ENCODE assay signal across 8 cellular contexts in genomic region chr16:27236635-27237228, GRCh38. TPM values are rescaled to one million over a fixed set of nuclear protein-coding genes. Genes with fewer than 3 reads are reported as not detected.
A peak's percentile ranks its signal among the peaks of the same experiment; 100 is the strongest.
DNase-seq lines count a peak whose midpoint lies in the region; ATAC-seq, FAIRE-seq and TF ChIP-seq lines count a peak whose summit lies in the region.

No MANE protein-coding gene starts in this region.

- H3K9me3 ChIP-seq in astrocyte (ENCODE audit: insufficient read depth, low read depth, low read length) (no peaks in the 10 kb centered on the region), mucosa of rectum (ENCODE audit: control insufficient read depth in 2 of 2, low read length in 2 of 2) (no peaks in the 10 kb centered on the region), thyroid gland (no peaks in the 10 kb centered on the region)

- no peak overlapping the region for H3K4me3 ChIP-seq in astrocyte (ENCODE audit: insufficient read depth, low read depth, low read length)
- no peak overlapping the region for H3K4me3 ChIP-seq in mucosa of rectum (ENCODE audit: low read length in 2 of 2)
- no peak overlapping the region for H3K4me3 ChIP-seq in thyroid gland (replicated peaks in 1 of 3)

- H3K4me1 ChIP-seq in astrocyte (ENCODE audit: insufficient read depth, low read length) (peaks cover 37% of the 10 kb centered on the region), mucosa of rectum (ENCODE audit: control insufficient read depth in 2 of 2, insufficient read depth in 2 of 2, low read length in 2 of 2) (peaks cover 74 to 76% of the 10 kb centered on the region in 2 donors), thyroid gland (peaks cover 7 to 41% of the 10 kb centered on the region in 2 donors)

- H3K27me3 Mint-ChIP-seq in activated T-cell treated with anti-CD3 and anti-CD28 coated beads, Interleukin-2, amount 50 U/mL, for 72 hours (ENCODE audit: low read depth): no peaks in the 10 kb centered on the region
- H3K27me3 Mint-ChIP-seq in astrocyte (ENCODE audit: low read depth, unreplicated experiment): no peaks in the 10 kb centered on the region

- H3K4me3 Mint-ChIP-seq in activated T-cell treated with anti-CD3 and anti-CD28 coated beads, Interleukin-2, amount 50 U/mL, for 72 hours: peak overlapping the region; percentile 66 to 74
- H3K4me3 Mint-ChIP-seq in astrocyte (ENCODE audit: unreplicated experiment): no peak overlapping the region

- TF ChIP-seq POLR2A in thyroid gland (IDR thresholded peaks at IDR 0.05): no peak

- H3K9ac ChIP-seq in astrocyte (ENCODE audit: low read length): peak overlapping the region; percentile 47
- peak overlapping the region in 1 of 2 donors; percentile 26 for H3K9ac ChIP-seq in mucosa of rectum (ENCODE audit: low read depth in 1 of 2, low read length in 2 of 2)

- H3K36me3 ChIP-seq in astrocyte (ENCODE audit: insufficient read depth, low read length): no peaks in the 10 kb centered on the region
- H3K36me3 ChIP-seq in mucosa of rectum (ENCODE audit: control insufficient read depth in 2 of 2, insufficient read depth in 2 of 2, low read length in 2 of 2): peaks cover 0 to 4% of the 10 kb centered on the region in 2 donors
- H3K36me3 ChIP-seq in thyroid gland: peaks cover 0 to 12% of the 10 kb centered on the region in 2 donors

- peak overlapping the region; percentile 90 for H3K27ac Mint-ChIP-seq in activated T-cell treated with anti-CD3 and anti-CD28 coated beads, Interleukin-2, amount 50 U/mL, for 72 hours
- peak overlapping the region; percentile 77 for H3K27ac Mint-ChIP-seq in astrocyte (ENCODE audit: unreplicated experiment)

- H3K27me3 ChIP-seq in astrocyte (ENCODE audit: insufficient read depth, low read length) (no peaks in the 10 kb centered on the region), mucosa of rectum (ENCODE audit: control insufficient read depth in 2 of 2, insufficient read depth in 2 of 2, low read length in 2 of 2) (no peaks in the 10 kb centered on the region), thyroid gland (no peaks in the 10 kb centered on the region)

- peaks cover 86% of the 10 kb centered on the region for H3K4me1 Mint-ChIP-seq in activated T-cell treated with anti-CD3 and anti-CD28 coated beads, Interleukin-2, amount 50 U/mL, for 72 hours (ENCODE audit: low read depth)
- peaks cover 39% of the 10 kb centered on the region for H3K4me1 Mint-ChIP-seq in astrocyte (ENCODE audit: low read depth, unreplicated experiment)

- intact Hi-C loops in thyroid gland (cut with DNase I): loop anchor here (5.0 kb wide), 1 partner anchor 226 kb away; no protein-coding TSS in a partner anchor

- no peaks in the 10 kb centered on the region for H3K79me2 ChIP-seq in astrocyte (ENCODE audit: insufficient read depth, low read length)

- TF ChIP-seq CTCF in astrocyte (IDR thresholded peaks at IDR 0.05; ENCODE audit: insufficient read depth, low read depth, low read length) (no peak), thyroid gland (IDR thresholded peaks at IDR 0.05) (no peak)

- peaks cover 2 to 19% of the 10 kb centered on the region in 2 donors for H3K36me3 Mint-ChIP-seq in activated T-cell treated with anti-CD3 and anti-CD28 coated beads, Interleukin-2, amount 50 U/mL, for 72 hours (ENCODE audit: insufficient read depth in 2 of 2)
- peaks cover 4% of the 10 kb centered on the region for H3K36me3 Mint-ChIP-seq in astrocyte (ENCODE audit: low read depth, unreplicated experiment)

- no peak overlapping the region for H3K4me2 ChIP-seq in astrocyte (ENCODE audit: low read length)

- no peak for DNase-seq in activated T-cell treated with anti-CD3 and anti-CD28 coated beads, Interleukin-2, amount 50 U/mL, for 72 hours
- no peak for DNase-seq in activated T-cell treated with anti-CD3 and anti-CD28 coated beads for 4 hours
- no peak for DNase-seq in astrocyte (ENCODE audit: low read depth)
- DNase-seq in thyroid gland: no peak
- no peak for DNase-seq in anterior cingulate cortex (lab: John Stamatoyannopoulos, UW)

- ATAC-seq in activated T-cell treated with anti-CD3 and anti-CD28 coated beads, Interleukin-2, amount 50 U/mL, for 72 hours (replicated peaks in 1 of 2): no peak
- ATAC-seq in HG03378 (IDR thresholded peaks at IDR 0.05; ENCODE audit: unreplicated experiment) (no peak), GM18858 (IDR thresholded peaks at IDR 0.05; ENCODE audit: unreplicated experiment) (no peak)

- 76 to 81% methylated on average over 8 of the region's 8 CpGs for WGBS in thyroid gland, 2 donors

- no peaks in the 10 kb centered on the region for H4K20me1 ChIP-seq in astrocyte (ENCODE audit: insufficient read depth, low read length)

- H3K9me3 Mint-ChIP-seq in activated T-cell treated with anti-CD3 and anti-CD28 coated beads, Interleukin-2, amount 50 U/mL, for 72 hours: no peaks in the 10 kb centered on the region
- no peaks in the 10 kb centered on the region for H3K9me3 Mint-ChIP-seq in astrocyte (ENCODE audit: unreplicated experiment)

- FAIRE-seq in astrocyte (lab: Jason Lieb, UNC): no peak

- H2AFZ ChIP-seq in astrocyte (ENCODE audit: low read depth, low read length): no peak overlapping the region

- H3K27ac ChIP-seq in astrocyte (ENCODE audit: low read depth, low read length): peak overlapping the region; percentile 39
- peak overlapping the region; percentile 77 to 90 for H3K27ac ChIP-seq in mucosa of rectum (ENCODE audit: low read depth in 2 of 2, low read length in 2 of 2)
- H3K27ac ChIP-seq in thyroid gland: peak overlapping the region; percentile 43 to 68 (median 54)

RNA-seq across cellular contexts. Expression of gene NSMCE1, which starts 31.8 kb away (rescaled TPM):
- 100 to 1,000 TPM; 119 to 165 TPM for total RNA-seq in activated T-cell treated with anti-CD3 and anti-CD28 coated beads, Interleukin-2, amount 50 U/mL, for 72 hours
- total RNA-seq in astrocyte: 12.1 and 13.9 TPM in 2 replicates
- 10 to 100 TPM; 40.5 to 52.6 (median 48.8) TPM for total RNA-seq in thyroid gland

RNA-seq across cellular contexts. Expression of gene KDM8, which starts 33.4 kb away (rescaled TPM):
- 10 to 100 TPM; 12.8 to 16.2 TPM for total RNA-seq in activated T-cell treated with anti-CD3 and anti-CD28 coated beads, Interleukin-2, amount 50 U/mL, for 72 hours
- total RNA-seq in astrocyte: 3.4 and 4.3 TPM in 2 replicates
- 10 to 100 TPM in 1 of 4 donors, 1 to 10 TPM in 3; 5.6 to 14.9 (median 9.6) TPM for total RNA-seq in thyroid gland
